In genomic region chr2:162586311-162586710, GRCh38 we compare ENCODE assay signal across 29 cellular contexts.
"Had no signal": no experiment of that assay in that cellular context is flagged by ENCODE, and none has a peak within 500 bp of the region (broad histone marks: within the 10 kb centered on the region; RNA-seq: fewer than 3 reads in every experiment).

No MANE protein-coding gene starts in this region.

- H3K27me3 ChIP-seq: ascending aorta, breast epithelium, cardiac muscle cell, colonic mucosa had no signal

- H3K4me1 ChIP-seq: ascending aorta, breast epithelium, colonic mucosa had no signal

- H3K4me3 ChIP-seq: ascending aorta, breast epithelium, cardiac muscle cell, colonic mucosa had no signal

- ATAC-seq: activated CD4-positive, alpha-beta T cell treated with anti-CD3 and anti-CD28 coated beads for 36 hours; activated CD4-positive, CD25-positive, alpha-beta regulatory T cell treated with anti-CD3 and anti-CD28 coated beads, Interleukin-2, amount 50 U/mL, for 24 hours; activated CD8-positive, alpha-beta memory T cell treated with anti-CD3 and anti-CD28 coated beads, Interleukin-2, amount 10 ng/mL, durations not matched to agents 7 days and 5 days; activated CD8-positive, alpha-beta T cell treated with anti-CD3 and anti-CD28 coated beads, Interleukin-2, amount 10 ng/mL, durations not matched to agents 7 days and 5 days; activated naive CD8-positive, alpha-beta T cell treated with anti-CD3 and anti-CD28 coated beads, Interleukin-2, amount 50 U/mL, for 24 hours had no signal

- DNase-seq: activated B cell treated with CpG ODN at 0.5 μM for 24 hours; activated CD4-positive, alpha-beta memory T cell treated with anti-CD3 and anti-CD28 coated beads for 36 hours; activated CD4-positive, alpha-beta T cell treated with anti-CD3 and anti-CD28 coated beads for 36 hours; activated CD4-positive, alpha-beta T cell treated with anti-CD3 and anti-CD28 coated beads, Interleukin-2, amount 10 ng/mL, durations not matched to agents 24 days and 14 days; activated CD8-positive, alpha-beta memory T cell treated with anti-CD3 and anti-CD28 coated beads, Interleukin-2, amount 10 ng/mL, durations not matched to agents 7 days and 5 days; activated CD8-positive, alpha-beta memory T cell treated with anti-CD3 and anti-CD28 coated beads, Interleukin-2, amount 50 U/mL, for 4 hours; activated CD8-positive, alpha-beta T cell treated with anti-CD3 and anti-CD28 coated beads, Interleukin-2, amount 10 ng/mL, durations not matched to agents 7 days and 5 days; activated effector memory CD4-positive, alpha-beta T cell treated with anti-CD3 and anti-CD28 coated beads, Interleukin-2, amount 50 U/mL, for 16 hours; activated naive CD4-positive, alpha-beta T cell treated with anti-CD3 and anti-CD28 coated beads for 36 hours; activated naive CD8-positive, alpha-beta T cell treated with anti-CD3 and anti-CD28 coated beads for 36 hours; activated naive CD8-positive, alpha-beta T cell treated with anti-CD3 and anti-CD28 coated beads, Interleukin-2, amount 50 U/mL, for 24 hours; activated T-cell treated with anti-CD3 and anti-CD28 coated beads, Interleukin-2, amount 50 U/mL, for 1 hour; activated T-cell treated with anti-CD3 and anti-CD28 coated beads, Interleukin-2, amount 50 U/mL, for 48 hours; central memory CD4-positive, alpha-beta T cell; cerebellar nuclear complex; colonic mucosa; effector CD8-positive, alpha-beta T cell; foreskin fibroblast; head of caudate nucleus; T-helper 2 cell; WERI-Rb-1 had no signal

- H3K27ac ChIP-seq: ascending aorta, breast epithelium, cardiac muscle cell, colonic mucosa, epithelial cell of prostate, WERI-Rb-1 had no signal

- H3K36me3 ChIP-seq: ascending aorta, breast epithelium, cardiac muscle cell, colonic mucosa, WERI-Rb-1 had no signal

- H3K9me3 ChIP-seq: ascending aorta, breast epithelium, colonic mucosa had no signal

- FAIRE-seq: endometrium, endothelial cell of umbilical vein, frontal cortex had no signal
